In the genomic region with DNA sequence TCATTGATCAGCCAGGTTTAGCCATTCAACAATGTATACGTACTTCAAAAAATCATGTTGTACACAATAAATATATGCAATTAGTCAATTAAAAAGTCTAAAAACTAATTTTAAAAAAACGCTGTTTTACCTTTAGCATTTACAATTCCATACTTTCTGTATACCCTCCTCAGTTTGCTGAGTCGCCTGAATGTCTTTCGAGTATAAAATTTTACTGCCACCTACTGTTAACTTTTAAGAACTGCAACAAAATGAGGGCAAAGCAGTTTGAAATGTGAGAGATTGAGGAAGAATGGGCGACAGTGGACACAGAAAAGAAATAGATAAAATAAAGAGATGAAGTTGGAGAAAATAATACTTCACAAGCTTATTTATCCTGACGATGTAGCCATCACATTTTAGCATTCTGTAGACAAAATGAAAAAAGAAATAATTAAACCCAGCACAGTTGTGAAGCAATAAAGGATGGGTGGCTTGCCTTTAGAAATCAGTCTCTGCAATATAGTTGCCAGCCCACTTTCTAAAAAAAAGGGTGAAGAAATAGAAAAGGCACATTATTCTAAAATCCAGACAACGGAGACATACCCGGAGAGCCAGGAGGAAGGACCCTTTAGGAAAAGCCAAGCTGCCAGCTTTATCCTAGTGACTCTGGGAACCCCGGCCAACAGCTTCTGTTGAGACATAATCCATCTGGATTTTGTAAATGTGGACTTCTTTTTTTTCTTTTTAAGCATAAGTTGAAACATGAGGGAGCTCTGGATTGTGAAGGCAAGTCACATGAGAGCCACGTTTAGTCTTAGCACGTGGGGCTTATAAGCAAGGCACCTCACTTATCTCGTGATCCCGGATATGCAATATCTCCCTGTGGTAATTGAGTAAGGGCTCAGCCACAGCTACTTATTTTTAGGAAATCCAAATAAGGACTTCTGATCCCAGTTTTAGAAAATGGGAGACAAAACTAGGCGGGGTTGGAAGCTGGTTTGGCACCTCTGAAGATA, we compare ENCODE assay signal across 8 cellular contexts.
DNase-seq lines count a peak whose midpoint lies in the region; ATAC-seq and TF ChIP-seq lines count a peak whose summit lies in the region.

No MANE protein-coding gene starts in this region.

- H3K4me3 ChIP-seq in astrocyte of the spinal cord (ENCODE audit: low read depth, low read length) (no peak overlapping the region), thoracic aorta (peak overlapping the region; percentile 22)

- ATAC-seq in HG03060 (IDR thresholded peaks at IDR 0.05; ENCODE audit: low read depth, unreplicated experiment) (peak; percentile 47), thoracic aorta (ENCODE audit: insufficient number of reproducible peaks, low FRiP score, low read depth) (peak; percentile 42), GM19328 (IDR thresholded peaks at IDR 0.05; ENCODE audit: unreplicated experiment) (no peak)

- DNase-seq in GM13976 (ENCODE audit: low spot score): peak; percentile 30
- peak; percentile 14 for DNase-seq in NCI-H2171 (lab: John Stamatoyannopoulos, UW)
- peak; percentile 71 for DNase-seq in astrocyte of the spinal cord (ENCODE audit: low read depth, low spot score)
- DNase-seq in iris pigment epithelial cell (ENCODE audit: low read depth): peak; percentile 60
- no peak for DNase-seq in thoracic aorta (ENCODE audit: low spot score)

- H3K36me3 ChIP-seq in thoracic aorta: no peaks in the 10 kb centered on the region

- TF ChIP-seq CTCF in 22Rv1 (IDR thresholded peaks at IDR 0.05) (peak; percentile 83), GM13976 (IDR thresholded peaks at IDR 0.05; ENCODE audit: borderline replicate concordance, control extremely low read depth, extremely low read depth, insufficient read depth, missing control alignments) (peak; percentile 62), astrocyte of the spinal cord (IDR thresholded peaks at IDR 0.05; ENCODE audit: low read depth, low read length) (peak; percentile 61), thoracic aorta (IDR thresholded peaks at IDR 0.05) (peak; percentile 50)

- no peak overlapping the region for H3K27ac ChIP-seq in 22Rv1
- H3K27ac ChIP-seq in thoracic aorta: peak overlapping the region in 1 of 2 donors; percentile 19

- H3K4me1 ChIP-seq in thoracic aorta (ENCODE audit: control insufficient read depth in 1 of 2, low read depth in 2 of 2): peaks cover 0 to 5% of the 10 kb centered on the region in 2 donors

- no peaks in the 10 kb centered on the region for H3K9me3 ChIP-seq in thoracic aorta

- in situ Hi-C loops in GM13976 (cut with MboI; ENCODE audit: low sequenced_read_pairs, unreplicated experiment) (no loop called here), astrocyte of the spinal cord (cut with HindIII; ENCODE audit: low sequenced_read_pairs) (no loop called here)

- H3K27me3 ChIP-seq in thoracic aorta (replicated peaks; ENCODE audit: insufficient read depth): no peaks in the 10 kb centered on the region
